ENCODE assay signal across 12 cellular contexts in genomic region chr4:102543030-102543505, GRCh38. TPM values are rescaled to one million over a fixed set of nuclear protein-coding genes. Genes with fewer than 3 reads are reported as not detected.
A peak's percentile ranks its signal among the peaks of the same experiment; 100 is the strongest.
DNase-seq lines count a peak whose midpoint lies in the region; ATAC-seq and TF ChIP-seq lines count a peak whose summit lies in the region.
"Had no signal": no experiment of that assay in that cellular context is flagged by ENCODE, and none has a peak within 500 bp of the region (broad histone marks: within the 10 kb centered on the region; RNA-seq: fewer than 3 reads in every experiment).

No MANE protein-coding gene starts in this region.

- DNase-seq in activated CD4-positive, alpha-beta T cell treated with anti-CD3 and anti-CD28 coated beads, Interleukin-2, amount 10 ng/mL, durations not matched to agents 24 days and 14 days, result peak; percentile 34
- DNase-seq in activated CD4-positive, alpha-beta T cell treated with anti-CD3 and anti-CD28 coated beads for 48 hours, result no peak
- DNase-seq in prostate gland (ENCODE audit: low spot score) (peak; percentile 23), EL (no peak), cerebellar nuclear complex (lab: John Stamatoyannopoulos, UW) (no peak), SJCRH30 (no peak)
- DNase-seq: stimulated activated CD4-positive, alpha-beta T cell treated with anti-CD3 and anti-CD28 coated beads, Interleukin-2, amount 100 ng/mL, for 48 hours; upper lobe of right lung had no signal

- H3K27ac ChIP-seq in prostate gland, result no peak overlapping the region
- H3K27ac ChIP-seq in SJCRH30, result no peak overlapping the region
- H3K27ac ChIP-seq: 22Rv1, upper lobe of right lung had no signal

- no peak overlapping the region for H3K4me3 ChIP-seq in prostate gland
- no peak overlapping the region for H3K4me3 ChIP-seq in SJCRH30
- H3K4me3 ChIP-seq: upper lobe of right lung had no signal

- no peaks in the 10 kb centered on the region for H3K9me3 Mint-ChIP-seq in activated CD4-positive, alpha-beta T cell treated with anti-CD3 and anti-CD28 coated beads, Interleukin-2, amount 10 ng/mL, durations not matched to agents 24 days and 14 days
- H3K9me3 Mint-ChIP-seq: dendritic cell treated with granulocyte-macrophage colony-stimulating factor and Interleukin-4, amounts not matched to agents 40 ng/mL and 50 ng/mL, for 4 days had no signal

- H3K4me1 Mint-ChIP-seq in activated CD4-positive, alpha-beta T cell treated with anti-CD3 and anti-CD28 coated beads, Interleukin-2, amount 10 ng/mL, durations not matched to agents 24 days and 14 days, result peaks cover 42% of the 10 kb centered on the region

- H3K36me3 ChIP-seq in prostate gland, result no peaks in the 10 kb centered on the region
- peaks cover 17% of the 10 kb centered on the region; the same call in 1 of the 2 replicates for H3K36me3 ChIP-seq in SJCRH30

- H3K27me3 ChIP-seq in prostate gland (replicated peaks; ENCODE audit: insufficient read depth) (no peaks in the 10 kb centered on the region), SJCRH30 (no peaks in the 10 kb centered on the region)
- H3K27me3 ChIP-seq: upper lobe of right lung had no signal

- no peaks in the 10 kb centered on the region for H3K27me3 Mint-ChIP-seq in activated CD4-positive, alpha-beta T cell treated with anti-CD3 and anti-CD28 coated beads, Interleukin-2, amount 10 ng/mL, durations not matched to agents 24 days and 14 days
- H3K27me3 Mint-ChIP-seq: dendritic cell treated with granulocyte-macrophage colony-stimulating factor and Interleukin-4, amounts not matched to agents 40 ng/mL and 50 ng/mL, for 4 days had no signal

- H3K4me3 Mint-ChIP-seq in activated CD4-positive, alpha-beta T cell treated with anti-CD3 and anti-CD28 coated beads, Interleukin-2, amount 10 ng/mL, durations not matched to agents 24 days and 14 days, result no peak overlapping the region
- H3K4me3 Mint-ChIP-seq: dendritic cell treated with granulocyte-macrophage colony-stimulating factor and Interleukin-4, amounts not matched to agents 40 ng/mL and 50 ng/mL, for 4 days had no signal

- WGBS in prostate gland, result 52% methylated on average over 5 of the region's 5 CpGs

- no peak for TF ChIP-seq CTCF in prostate gland (IDR thresholded peaks at IDR 0.05)

- TF ChIP-seq POLR2A in prostate gland (IDR thresholded peaks at IDR 0.05), result no peak

- H3K9me3 ChIP-seq in prostate gland (no peaks in the 10 kb centered on the region), SJCRH30 (replicated peaks) (no peaks in the 10 kb centered on the region)
- H3K9me3 ChIP-seq: upper lobe of right lung had no signal

- no peaks in the 10 kb centered on the region for H3K4me1 ChIP-seq in prostate gland (replicated peaks)
- H3K4me1 ChIP-seq in SJCRH30, result peaks cover 3% of the 10 kb centered on the region; the same call in 1 of the 2 replicates
- H3K4me1 ChIP-seq: upper lobe of right lung had no signal

- peaks cover 69% of the 10 kb centered on the region for H3K36me3 Mint-ChIP-seq in activated CD4-positive, alpha-beta T cell treated with anti-CD3 and anti-CD28 coated beads, Interleukin-2, amount 10 ng/mL, durations not matched to agents 24 days and 14 days (ENCODE audit: low read depth)

- no peak overlapping the region for H3K27ac Mint-ChIP-seq in activated CD4-positive, alpha-beta T cell treated with anti-CD3 and anti-CD28 coated beads, Interleukin-2, amount 10 ng/mL, durations not matched to agents 24 days and 14 days
- H3K27ac Mint-ChIP-seq: dendritic cell treated with granulocyte-macrophage colony-stimulating factor and Interleukin-4, amounts not matched to agents 40 ng/mL and 50 ng/mL, for 4 days had no signal

- ATAC-seq in GM21825 (IDR thresholded peaks at IDR 0.05; ENCODE audit: unreplicated experiment) (peak; percentile 82), HG03432 (IDR thresholded peaks at IDR 0.05; ENCODE audit: unreplicated experiment) (peak; percentile 88)
- ATAC-seq: upper lobe of right lung had no signal

- intact Hi-C loops in activated CD4-positive, alpha-beta T cell treated with anti-CD3 and anti-CD28 coated beads, Interleukin-2, amount 10 ng/mL, durations not matched to agents 24 days and 14 days (cut with micrococcal nuclease), result no loop called here
- intact Hi-C loops in prostate gland (cut with DNase I), result no loop called here

RNA-seq across cellular contexts. Expression of gene NFKB1, which starts 41.9 kb away (rescaled TPM):
- total RNA-seq in activated CD4-positive, alpha-beta T cell treated with anti-CD3 and anti-CD28 coated beads, Interleukin-2, amount 10 ng/mL, durations not matched to agents 24 days and 14 days, result 146 and 148 TPM in 2 replicates
- 10 to 100 TPM; 32.3 to 35.4 TPM for total RNA-seq in prostate gland
- 33.6 and 34.2 TPM in 2 replicates for total RNA-seq in SJCRH30 (2014; rRNA removed; shearing (Covaris generic))

Comparison
In these comparisons a context has a peak if more than half of its experiments do, and no peak if none do; other contexts are left out.
1. DNase-seq: peak in activated CD4-positive, alpha-beta T cell treated with anti-CD3 and anti-CD28 coated beads, Interleukin-2, amount 10 ng/mL, durations not matched to agents 24 days and 14 days (single experiment) and prostate gland (single experiment); none in activated CD4-positive, alpha-beta T cell treated with anti-CD3 and anti-CD28 coated beads for 48 hours (single experiment), EL (single experiment), cerebellar nuclear complex (0 of 2) and SJCRH30 (0 of 2).